ENCODE assay signal across 1 cellular context in genomic region chr11:7595016-7595869, GRCh38.
TF ChIP-seq lines count a peak whose summit lies in the region.

No MANE protein-coding gene starts in this region.

TF ChIP-seq in GM12878, 131 proteins besides CTCF, POLR2A, EP300 and RAD21 (continued from another document):
- no peak for TF ChIP-seq E4F1 (IDR thresholded peaks at IDR 0.05; ENCODE audit: borderline replicate concordance, partially characterized antibody)
